In genomic region chr15:68631621-68632051, GRCh38 we compare ENCODE assay signal across 1 cellular context.
TF ChIP-seq lines count a peak whose summit lies in the region.

No MANE protein-coding gene starts in this region.

TF ChIP-seq in GM12878, 131 proteins besides CTCF, POLR2A, EP300 and RAD21:
- TF ChIP-seq ZNF687 (IDR thresholded peaks at IDR 0.05) (no peak), ZNF622 (IDR thresholded peaks at IDR 0.05) (no peak), ZBTB40 (IDR thresholded peaks at IDR 0.05; ENCODE audit: borderline replicate concordance) (no peak), ZBTB11 (CRISPR knock-in tag; IDR thresholded peaks at IDR 0.05) (no peak), CREM (IDR thresholded peaks at IDR 0.05; ENCODE audit: low read depth) (no peak), MEF2A (IDR thresholded peaks at IDR 0.05; ENCODE audit: insufficient read depth, low read depth, low read length) (no peak), NKRF (conservative IDR thresholded peaks at IDR 0.05) (no peak), IKZF1 (conservative IDR thresholded peaks at IDR 0.05) (no peak), WRNIP1 (IDR thresholded peaks at IDR 0.05; ENCODE audit: borderline replicate concordance, low read depth, low read length) (no peak), NBN (IDR thresholded peaks at IDR 0.05) (no peak), POLR2AphosphoS5 (IDR thresholded peaks at IDR 0.05; ENCODE audit: low read length) (no peak)
